In the genomic region with DNA sequence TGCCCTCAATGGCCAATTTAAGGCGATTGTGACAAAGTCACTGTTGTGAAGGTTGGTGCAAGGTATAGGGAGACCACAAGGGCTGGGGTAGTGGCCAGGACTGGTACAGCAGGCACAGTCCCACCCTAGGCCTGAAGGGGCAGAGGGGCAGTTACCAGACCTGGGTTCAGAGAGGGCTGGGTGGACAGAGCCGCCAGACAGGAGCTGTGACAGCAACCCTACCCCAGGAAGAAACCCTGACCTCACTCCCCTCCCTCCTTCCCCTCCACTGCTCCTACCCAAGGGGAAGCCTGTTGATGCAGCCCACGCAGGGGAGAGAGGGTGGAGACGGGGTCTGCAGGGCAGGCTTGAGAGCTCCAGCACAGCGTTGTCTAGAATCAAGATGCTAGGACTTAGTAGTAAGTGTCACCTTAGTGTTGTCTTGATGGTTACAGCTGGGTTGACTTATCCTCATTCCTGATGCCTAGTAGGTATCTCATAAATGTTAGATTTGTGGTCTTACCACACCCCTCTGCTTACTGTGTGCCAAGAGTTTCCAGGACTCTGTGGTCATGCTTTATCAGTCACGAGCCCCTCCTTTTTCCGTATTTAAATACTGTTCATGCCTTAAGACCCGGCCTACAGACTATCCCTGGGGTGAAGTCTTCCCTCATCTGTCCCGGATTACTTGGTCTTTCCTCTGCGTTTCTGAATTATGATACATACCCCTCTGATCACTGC, we compare ENCODE assay signal across 1 cellular context.
TF ChIP-seq lines count a peak whose summit lies in the region.

No MANE protein-coding gene starts in this region.

TF ChIP-seq in HepG2, 621 proteins besides CTCF, POLR2A, EP300 and RAD21 (continued from another document):
- TF ChIP-seq, protein P1, sequence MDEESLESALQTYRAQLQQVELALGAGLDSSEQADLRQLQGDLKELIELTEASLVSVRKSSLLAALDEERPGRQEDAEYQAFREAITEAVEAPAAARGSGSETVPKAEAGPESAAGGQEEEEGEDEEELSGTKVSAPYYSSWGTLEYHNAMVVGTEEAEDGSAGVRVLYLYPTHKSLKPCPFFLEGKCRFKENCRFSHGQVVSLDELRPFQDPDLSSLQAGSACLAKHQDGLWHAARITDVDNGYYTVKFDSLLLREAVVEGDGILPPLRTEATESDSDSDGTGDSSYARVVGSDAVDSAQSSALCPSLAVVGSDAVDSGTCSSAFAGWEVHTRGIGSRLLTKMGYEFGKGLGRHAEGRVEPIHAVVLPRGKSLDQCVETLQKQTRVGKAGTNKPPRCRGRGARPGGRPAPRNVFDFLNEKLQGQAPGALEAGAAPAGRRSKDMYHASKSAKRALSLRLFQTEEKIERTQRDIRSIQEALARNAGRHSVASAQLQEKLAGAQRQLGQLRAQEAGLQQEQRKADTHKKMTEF (CRISPR knock-in tag; IDR thresholded peaks at IDR 0.05) = no peak
